In genomic region chr5:149264432-149265069, GRCh38 we compare ENCODE assay signal across 1 cellular context.
TF ChIP-seq lines count a peak whose summit lies in the region.

No MANE protein-coding gene starts in this region.

TF ChIP-seq in K562, 482 proteins besides CTCF, POLR2A, EP300 and RAD21 (continued from another document):
- TF ChIP-seq ZBTB49 (CRISPR knock-in tag; IDR thresholded peaks at IDR 0.05; ENCODE audit: borderline replicate concordance) (no peak), COPS2 (conservative IDR thresholded peaks at IDR 0.05) (no peak), ZNF408 (CRISPR knock-in tag; IDR thresholded peaks at IDR 0.05; ENCODE audit: low read depth) (no peak), RBFOX2 (IDR thresholded peaks at IDR 0.05; ENCODE audit: low read depth, low read length) (no peak), PREB (CRISPR knock-in tag; IDR thresholded peaks at IDR 0.05) (no peak), CTBP1 (IDR thresholded peaks at IDR 0.05; ENCODE audit: borderline replicate concordance) (peak; percentile 24; the same call in 1 of the 2 replicates), NKRF (IDR thresholded peaks at IDR 0.05; ENCODE audit: borderline replicate concordance) (no peak), ADNP (tag; IDR thresholded peaks at IDR 0.05) (no peak), SRF (CRISPR knock-in tag; IDR thresholded peaks at IDR 0.05) (peak in 1 of 2 experiments; percentile 37; a peak in 1 of 4 replicates), E4F1 (CRISPR knock-in tag; IDR thresholded peaks at IDR 0.05; ENCODE audit: borderline replicate concordance) (no peak), L3MBTL2 (IDR thresholded peaks at IDR 0.05) (0 out of 2 replicates have a peak, but pooled peaks have one; percentile 34), CAMTA2 (CRISPR knock-in tag; conservative IDR thresholded peaks at IDR 0.05) (no peak), MYC (IDR thresholded peaks at IDR 0.05; ENCODE audit: low read depth, low read length) (0 out of 2 replicates have a peak, but pooled peaks have one; percentile 29), MYC (CRISPR knock-in tag; IDR thresholded peaks at IDR 0.05; ENCODE audit: borderline replicate concordance, low read depth) (no peak), ZNF212 (CRISPR knock-in tag; IDR thresholded peaks at IDR 0.05) (no peak)
